Comparison of ENCODE assay signal across 29 cellular contexts in genomic region chr6:4731996-4732395, GRCh38.
"Had no signal": no experiment of that assay in that cellular context is flagged by ENCODE, and none has a peak within 500 bp of the region (broad histone marks: within the 10 kb centered on the region; RNA-seq: fewer than 3 reads in every experiment).

No MANE protein-coding gene starts in this region.

- H3K27me3 ChIP-seq: brain microvascular endothelial cell, esophagus muscularis mucosa, foreskin keratinocyte, gastrocnemius medialis, hepatocyte had no signal

- H3K79me2 ChIP-seq: hepatocyte had no signal

- H3K36me3 ChIP-seq: brain microvascular endothelial cell, esophagus muscularis mucosa, gastrocnemius medialis, heart right ventricle had no signal

- H3K27ac ChIP-seq: esophagus muscularis mucosa, gastrocnemius medialis, heart right ventricle, hepatocyte had no signal

- H3K9me3 ChIP-seq: esophagus muscularis mucosa, gastrocnemius medialis, heart right ventricle had no signal

- H3K4me1 ChIP-seq: gastrocnemius medialis had no signal

- ATAC-seq: activated naive CD4-positive, alpha-beta T cell treated with anti-CD3 and anti-CD28 coated beads, Interleukin-2, amount 50 U/mL, for 72 hours; activated T-cell treated with anti-CD3 and anti-CD28 coated beads, Interleukin-2, amount 50 U/mL, for 72 hours; effector memory CD8-positive, alpha-beta T cell; gastrocnemius medialis had no signal

- FAIRE-seq: astrocyte, colon had no signal

- H2AFZ ChIP-seq: hepatocyte had no signal

- DNase-seq: activated CD4-positive, alpha-beta memory T cell treated with anti-CD3 and anti-CD28 coated beads, Interleukin-2, amount 10 ng/mL, durations not matched to agents 7 days and 5 days; activated CD4-positive, alpha-beta T cell treated with anti-CD3 and anti-CD28 coated beads for 1 hour; activated CD4-positive, alpha-beta T cell treated with anti-CD3 and anti-CD28 coated beads for 4 hours; activated CD4-positive, alpha-beta T cell treated with anti-CD3 and anti-CD28 coated beads, Interleukin-2, amount 10 ng/mL, durations not matched to agents 7 days and 5 days; activated CD4-positive, alpha-beta T cell treated with anti-CD3 and anti-CD28 coated beads, Interleukin-2, amount 50 U/mL, for 4 hours; activated CD8-positive, alpha-beta memory T cell treated with anti-CD3 and anti-CD28 coated beads, Interleukin-2, amount 50 U/mL, for 48 hours; activated gamma-delta T cell; activated naive CD4-positive, alpha-beta T cell; activated naive CD4-positive, alpha-beta T cell treated with anti-CD3 and anti-CD28 coated beads, Interleukin-2, amount 10 ng/mL, durations not matched to agents 7 days and 5 days; activated naive CD8-positive, alpha-beta T cell treated with anti-CD3 and anti-CD28 coated beads, Interleukin-2, amount 10 ng/mL, durations not matched to agents 7 days and 5 days; activated T-cell treated with anti-CD3 and anti-CD28 coated beads for 4 hours; activated T-cell treated with anti-CD3 and anti-CD28 coated beads, Interleukin-2, amount 50 U/mL, for 24 hours; activated T-cell treated with anti-CD3 and anti-CD28 coated beads, Interleukin-2, amount 50 U/mL, for 72 hours; brain microvascular endothelial cell; caudate nucleus; cortex of kidney; dermis blood vessel endothelial cell; effector CD4-positive, alpha-beta T cell; effector memory CD8-positive, alpha-beta T cell; erythroblast; foreskin keratinocyte; gastrocnemius medialis; heart right ventricle; T-helper 2 cell had no signal

- H3K4me3 ChIP-seq: hepatocyte had no signal
